17 cellular contexts compared by ENCODE assay signal in genomic region chr9:137972355-137972987, GRCh38.
DNase-seq lines count a peak whose midpoint lies in the region; ATAC-seq and TF ChIP-seq lines count a peak whose summit lies in the region.
"Had no signal": no experiment of that assay in that cellular context is flagged by ENCODE, and none has a peak within 500 bp of the region (broad histone marks: within the 10 kb centered on the region; RNA-seq: fewer than 3 reads in every experiment).

No MANE protein-coding gene starts in this region.

- H3K4me3 ChIP-seq in heart right ventricle (no peak overlapping the region), dorsolateral prefrontal cortex (no peak overlapping the region), upper lobe of right lung (no peak overlapping the region)

- ATAC-seq in Right ventricle myocardium superior (ENCODE audit: poor library complexity) (no peak), heart right ventricle (no peak), upper lobe of right lung (no peak)

- H3K36me3 ChIP-seq in heart right ventricle (no peaks in the 10 kb centered on the region), upper lobe of right lung (no peaks in the 10 kb centered on the region)

- H3K36me3 Mint-ChIP-seq in nephron progenitor cell (ENCODE audit: low read depth), result no peaks in the 10 kb centered on the region
- H3K36me3 Mint-ChIP-seq: CD4-positive, alpha-beta memory T cell had no signal

- H3K27ac ChIP-seq in heart right ventricle (no peak overlapping the region), dorsolateral prefrontal cortex (no peak overlapping the region), upper lobe of right lung (no peak overlapping the region)

- TF ChIP-seq CTCF in heart right ventricle (IDR thresholded peaks at IDR 0.05) (no peak), dorsolateral prefrontal cortex (IDR thresholded peaks at IDR 0.05 in 54 of 56, conservative IDR thresholded peaks at IDR 0.05 in 2 of 56; ENCODE audit: low read depth in 1 of 56, partially characterized antibody in 56 of 56) (no peak), nephron progenitor cell (IDR thresholded peaks at IDR 0.05) (no peak), upper lobe of right lung (IDR thresholded peaks at IDR 0.05) (no peak)

- intact Hi-C loops in Right ventricle myocardium superior (cut with DNase I) (no loop called here), heart right ventricle (cut with DNase I) (no loop called here), dorsolateral prefrontal cortex (cut with DNase I) (no loop called here), upper lobe of right lung (cut with DNase I) (no loop called here)

- H3K4me3 Mint-ChIP-seq in nephron progenitor cell, result no peak overlapping the region
- H3K4me3 Mint-ChIP-seq: B cell; CD4-positive, alpha-beta memory T cell had no signal

- DNase-seq in Right ventricle myocardium superior (peak; percentile 22), heart right ventricle (no peak), dorsolateral prefrontal cortex (peak in 7 of 10 donors; percentile 2 to 38 (median 23)), nephron progenitor cell (no peak), upper lobe of right lung (peak; percentile 40), NCI-H2171 (lab: John Stamatoyannopoulos, UW) (no peak)
- no peak for DNase-seq in stimulated activated naive CD4-positive, alpha-beta T cell (lab: John Stamatoyannopoulos, UW)
- DNase-seq: CD4-positive, alpha-beta memory T cell; DMS 273 treated with DMSO at 0.1 percent for 48 hours; KBM-7; NCI-H1048; NCI-H146; NCI-H2081 treated with DMSO at 0.1 percent for 48 hours; NCI-H2227 treated with DMSO at 0.1 percent for 48 hours; NCI-H524 treated with DMSO at 0.1 percent for 48 hours; RPMI8226 had no signal

- no peaks in the 10 kb centered on the region for H3K9me3 Mint-ChIP-seq in nephron progenitor cell

- H3K4me1 ChIP-seq in heart right ventricle (no peaks in the 10 kb centered on the region), upper lobe of right lung (no peaks in the 10 kb centered on the region)

- H3K4me1 Mint-ChIP-seq in nephron progenitor cell, result peaks cover 38% of the 10 kb centered on the region
- H3K4me1 Mint-ChIP-seq: B cell; CD4-positive, alpha-beta memory T cell had no signal

- WGBS in heart right ventricle, 2 donors, result 88 to 92% methylated on average over 16 of the region's 16 CpGs

- H3K27me3 Mint-ChIP-seq in nephron progenitor cell (ENCODE audit: low read depth, poor library complexity), result peaks cover 3% of the 10 kb centered on the region

- H3K9me3 ChIP-seq in heart right ventricle, result no peaks in the 10 kb centered on the region
- no peaks in the 10 kb centered on the region for H3K9me3 ChIP-seq in upper lobe of right lung

- peaks cover 0 to 20% (median 0%) of the 10 kb centered on the region in 7 donors for H3K27me3 ChIP-seq in heart right ventricle
- no peaks in the 10 kb centered on the region for H3K27me3 ChIP-seq in dorsolateral prefrontal cortex
- no peaks in the 10 kb centered on the region for H3K27me3 ChIP-seq in upper lobe of right lung

- peak overlapping the region; percentile 66 for H3K27ac Mint-ChIP-seq in nephron progenitor cell
- H3K27ac Mint-ChIP-seq: B cell had no signal

Comparison
In these comparisons a context has a peak if more than half of its experiments do, and no peak if none do; other contexts are left out.
1. DNase-seq: peak in Right ventricle myocardium superior (single experiment), dorsolateral prefrontal cortex (7 of 10) and upper lobe of right lung (single experiment); none in heart right ventricle (0 of 2), nephron progenitor cell (single experiment), NCI-H2171 (single experiment) and stimulated activated naive CD4-positive, alpha-beta T cell (0 of 6).